14 cellular contexts compared by ENCODE assay signal in genomic region chr11:68503792-68504191, GRCh38. TPM values are rescaled to one million over a fixed set of nuclear protein-coding genes. Genes with fewer than 3 reads are reported as not detected.
DNase-seq lines count a peak whose midpoint lies in the region; ATAC-seq and TF ChIP-seq lines count a peak whose summit lies in the region.
"Had no signal": no experiment of that assay in that cellular context is flagged by ENCODE, and none has a peak within 500 bp of the region (broad histone marks: within the 10 kb centered on the region; RNA-seq: fewer than 3 reads in every experiment).

No MANE protein-coding gene starts in this region.

- H3K14ac ChIP-seq in H9 (ENCODE audit: insufficient read depth, low read length), result no peak overlapping the region

- no peak overlapping the region for H3K18ac ChIP-seq in H9 (ENCODE audit: insufficient read length, low read depth, low read length)

- peak overlapping the region; percentile 61 to 85 (median 67); a peak in 21 of 22 replicates for H3K4me2 ChIP-seq in BLaER1 treated with 17β-estradiol and CSF1 and Interleukin-3, amounts not matched to agents 10 nM and 100 nM
- no peak overlapping the region for H3K4me2 ChIP-seq in H9 (ENCODE audit: insufficient read depth, insufficient read length, low read length)

- H3K27ac ChIP-seq in BLaER1 treated with 17β-estradiol and CSF1 and Interleukin-3, amounts not matched to agents 10 nM and 100 nM, result peak overlapping the region in 6 of 11 experiments; percentile 11 to 51 (median 38); a peak in 5 of 22 replicates
- no peak overlapping the region for H3K27ac ChIP-seq in H9 (ENCODE audit: insufficient read length, low read depth, low read length)
- H3K27ac ChIP-seq: prostate gland, tibial artery had no signal

- H3K79me2 ChIP-seq in H9 (ENCODE audit: insufficient read depth, low read length), result peaks cover 53% of the 10 kb centered on the region

- no peak for TF ChIP-seq POLR2A in GM18505 (IDR thresholded peaks at IDR 0.05; ENCODE audit: borderline replicate concordance, extremely low read depth, insufficient read depth, insufficient read length)

- no peak for DNase-seq in H9
- no peak for DNase-seq in natural killer cell treated with Interleukin-12 subunit alpha and Interleukin-12 subunit beta and Interleukin-15 and Interleukin-18, amount 100 ng/mL, for 72 hours (ENCODE audit: low spot score)
- no peak for DNase-seq in ecto neural progenitor cell (ENCODE audit: low spot score)
- DNase-seq in occipital lobe (lab: John Stamatoyannopoulos, UW), result no peak
- DNase-seq: activated CD4-positive, CD25-positive, alpha-beta regulatory T cell treated with anti-CD3 and anti-CD28 coated beads, Interleukin-2, amount 50 U/mL, for 72 hours; MM.1S; NCI-H2171 treated with DMSO at 0.1 percent for 48 hours; T-helper 1 cell; tibial artery had no signal

- no peak overlapping the region for H3K4ac ChIP-seq in H9 (ENCODE audit: low read depth, low read length)

- H3K27me3 Mint-ChIP-seq in H9 (ENCODE audit: low read depth), result no peaks in the 10 kb centered on the region
- H3K27me3 Mint-ChIP-seq in dendritic cell treated with granulocyte-macrophage colony-stimulating factor and Interleukin-4, amounts not matched to agents 40 ng/mL and 50 ng/mL, for 4 days, result no peaks in the 10 kb centered on the region
- no peaks in the 10 kb centered on the region for H3K27me3 Mint-ChIP-seq in natural killer cell treated with Interleukin-12 subunit alpha and Interleukin-12 subunit beta and Interleukin-15 and Interleukin-18, amount 100 ng/mL, for 72 hours

- no peak for TF ChIP-seq CTCF in H9 (conservative IDR thresholded peaks at IDR 0.05)

- H3K4me3 Mint-ChIP-seq in H9, result no peak overlapping the region
- no peak overlapping the region for H3K4me3 Mint-ChIP-seq in dendritic cell treated with granulocyte-macrophage colony-stimulating factor and Interleukin-4, amounts not matched to agents 40 ng/mL and 50 ng/mL, for 4 days
- H3K4me3 Mint-ChIP-seq in natural killer cell treated with Interleukin-12 subunit alpha and Interleukin-12 subunit beta and Interleukin-15 and Interleukin-18, amount 100 ng/mL, for 72 hours, result peak overlapping the region; percentile 25

- ATAC-seq in natural killer cell treated with Interleukin-12 subunit alpha and Interleukin-12 subunit beta and Interleukin-15 and Interleukin-18, amount 100 ng/mL, for 72 hours, result no peak
- ATAC-seq in HG03439 (IDR thresholded peaks at IDR 0.05; ENCODE audit: unreplicated experiment), result no peak
- no peak for ATAC-seq in GM18505 (IDR thresholded peaks at IDR 0.05; ENCODE audit: unreplicated experiment)

- H3K36me3 Mint-ChIP-seq in H9 (ENCODE audit: insufficient read depth in 1 of 3, low read depth in 3 of 3), result peaks cover 0 to 4% (median 4%) of the 10 kb centered on the region in 3 experiments; a peak in 2 of 7 replicates
- H3K36me3 Mint-ChIP-seq in dendritic cell treated with granulocyte-macrophage colony-stimulating factor and Interleukin-4, amounts not matched to agents 40 ng/mL and 50 ng/mL, for 4 days (ENCODE audit: low read depth), result peaks cover 23% of the 10 kb centered on the region
- H3K36me3 Mint-ChIP-seq in natural killer cell treated with Interleukin-12 subunit alpha and Interleukin-12 subunit beta and Interleukin-15 and Interleukin-18, amount 100 ng/mL, for 72 hours, result no peaks in the 10 kb centered on the region

- no peak overlapping the region for H4K5ac ChIP-seq in H9 (ENCODE audit: insufficient read length, low read depth, low read length)

- H3K36me3 ChIP-seq in BLaER1 treated with 17β-estradiol and CSF1 and Interleukin-3, amounts not matched to agents 10 nM and 100 nM, result peaks cover 0 to 36% (median 4%) of the 10 kb centered on the region in 11 experiments; a peak in 9 of 22 replicates
- H3K36me3 ChIP-seq: prostate gland, tibial artery had no signal

- H4K8ac ChIP-seq in H9 (replicated peaks; ENCODE audit: insufficient read length, low read depth, low read length), result no peak overlapping the region

- no peak overlapping the region for H3T11ph ChIP-seq in H9 (ENCODE audit: low read length)

- peak overlapping the region; percentile 8 to 78 (median 54); a peak in 3 of 7 replicates for H3K27ac Mint-ChIP-seq in H9
- peak overlapping the region; percentile 2 for H3K27ac Mint-ChIP-seq in dendritic cell treated with granulocyte-macrophage colony-stimulating factor and Interleukin-4, amounts not matched to agents 40 ng/mL and 50 ng/mL, for 4 days
- no peak overlapping the region for H3K27ac Mint-ChIP-seq in natural killer cell treated with Interleukin-12 subunit alpha and Interleukin-12 subunit beta and Interleukin-15 and Interleukin-18, amount 100 ng/mL, for 72 hours

- intact Hi-C loops in dendritic cell treated with granulocyte-macrophage colony-stimulating factor and Interleukin-4, amounts not matched to agents 40 ng/mL and 50 ng/mL, for 4 days (cut with micrococcal nuclease), result no loop called here

- H3K9me3 Mint-ChIP-seq in H9, result no peaks in the 10 kb centered on the region
- H3K9me3 Mint-ChIP-seq in dendritic cell treated with granulocyte-macrophage colony-stimulating factor and Interleukin-4, amounts not matched to agents 40 ng/mL and 50 ng/mL, for 4 days, result no peaks in the 10 kb centered on the region
- H3K9me3 Mint-ChIP-seq in natural killer cell treated with Interleukin-12 subunit alpha and Interleukin-12 subunit beta and Interleukin-15 and Interleukin-18, amount 100 ng/mL, for 72 hours, result no peaks in the 10 kb centered on the region

- no peak overlapping the region for H2BK120ac ChIP-seq in H9 (ENCODE audit: low read depth, low read length, poor library complexity, severe bottlenecking)

- no peak overlapping the region for H2BK5ac ChIP-seq in H9 (ENCODE audit: insufficient read length, low read length)

- H3K4me1 Mint-ChIP-seq in H9, result peaks cover 47 to 50% of the 10 kb centered on the region in 2 experiments
- H3K4me1 Mint-ChIP-seq in dendritic cell treated with granulocyte-macrophage colony-stimulating factor and Interleukin-4, amounts not matched to agents 40 ng/mL and 50 ng/mL, for 4 days (ENCODE audit: low read depth), result peaks cover 56% of the 10 kb centered on the region
- peaks cover 65 to 80% of the 10 kb centered on the region in 2 donors for H3K4me1 Mint-ChIP-seq in natural killer cell treated with Interleukin-12 subunit alpha and Interleukin-12 subunit beta and Interleukin-15 and Interleukin-18, amount 100 ng/mL, for 72 hours (ENCODE audit: low read depth in 2 of 2)

- H2BK20ac ChIP-seq in H9 (ENCODE audit: low read depth, low read length, poor library complexity, severe bottlenecking), result no peak overlapping the region

- no peak overlapping the region for H2AFZ ChIP-seq in H9 (ENCODE audit: low read length)

- H3K9ac ChIP-seq in BLaER1 treated with 17β-estradiol and CSF1 and Interleukin-3, amounts not matched to agents 10 nM and 100 nM, result peak overlapping the region in 1 of 11 experiments; percentile 0; a peak in 1 of 22 replicates
- no peak overlapping the region for H3K9ac ChIP-seq in H9 (ENCODE audit: extremely low read depth, insufficient read length, low read length)

- no peaks in the 10 kb centered on the region for H3K23me2 ChIP-seq in H9 (ENCODE audit: insufficient read length, low read depth, low read length, poor library complexity, severe bottlenecking)

- no CpG with 5 or more reads among the region's 3 CpGs for WGBS in H9 (ENCODE audit: extremely low coverage, insufficient read length, low lambda C conversion rate)

- H3K79me1 ChIP-seq in H9 (ENCODE audit: insufficient read depth, low read depth, low read length, poor library complexity, severe bottlenecking), result peaks cover 3% of the 10 kb centered on the region

- no peak overlapping the region for H2BK15ac ChIP-seq in H9 (ENCODE audit: low read depth, low read length)

- H3K4me1 ChIP-seq in BLaER1 treated with 17β-estradiol and CSF1 and Interleukin-3, amounts not matched to agents 10 nM and 100 nM, result peaks cover 80 to 100% (median 95%) of the 10 kb centered on the region in 10 experiments
- peaks cover 5% of the 10 kb centered on the region; the same call in 1 of the 2 replicates for H3K4me1 ChIP-seq in H9 (ENCODE audit: insufficient read depth, low read length)

- H4K91ac ChIP-seq in H9 (ENCODE audit: insufficient read length, low read depth, low read length), result no peak overlapping the region

- H4K20me1 ChIP-seq in BLaER1 treated with 17β-estradiol and CSF1 and Interleukin-3, amounts not matched to agents 10 nM and 100 nM, result peaks cover 100% of the 10 kb centered on the region in 11 experiments
- H4K20me1 ChIP-seq in H9 (ENCODE audit: control insufficient read depth, insufficient read depth, insufficient read length), result no peaks in the 10 kb centered on the region

- H3K23ac ChIP-seq in H9 (ENCODE audit: insufficient read length, low read depth, low read length), result no peak overlapping the region

- H2BK12ac ChIP-seq in H9 (ENCODE audit: insufficient read length, low read depth, low read length), result no peak overlapping the region

- no peaks in the 10 kb centered on the region for H3K27me3 ChIP-seq in BLaER1 treated with 17β-estradiol and CSF1 and Interleukin-3, amounts not matched to agents 10 nM and 100 nM
- no peaks in the 10 kb centered on the region for H3K27me3 ChIP-seq in H9 (ENCODE audit: insufficient read depth, low read length)
- H3K27me3 ChIP-seq: tibial artery had no signal

- no peak overlapping the region for H3K4me3 ChIP-seq in BLaER1 treated with 17β-estradiol and CSF1 and Interleukin-3, amounts not matched to agents 10 nM and 100 nM
- H3K4me3 ChIP-seq: prostate gland, tibial artery had no signal

- no peak overlapping the region for H2AK5ac ChIP-seq in H9 (ENCODE audit: insufficient read length, low read length)

- H3K56ac ChIP-seq in H9 (ENCODE audit: insufficient read length, low read depth, low read length), result no peak overlapping the region

- no peaks in the 10 kb centered on the region for H3K9me3 ChIP-seq in BLaER1 treated with 17β-estradiol and CSF1 and Interleukin-3, amounts not matched to agents 10 nM and 100 nM (replicated peaks in 1 of 11)
- no peaks in the 10 kb centered on the region for H3K9me3 ChIP-seq in H9 (ENCODE audit: control insufficient read depth, low read depth, low read length)
- H3K9me3 ChIP-seq: prostate gland, tibial artery had no signal

RNA-seq across cellular contexts. Expression of gene PPP6R3, which starts 43.2 kb away (rescaled TPM):
- total RNA-seq in H9 (2021), result 138 and 139 TPM in 2 replicates
- 100 to 1,000 TPM; 188 to 189 TPM for total RNA-seq in natural killer cell treated with Interleukin-12 subunit alpha and Interleukin-12 subunit beta and Interleukin-15 and Interleukin-18, amount 100 ng/mL, for 72 hours
- 152 TPM for total RNA-seq in occipital lobe

Comparison
In these comparisons a context has a peak if more than half of its experiments do, and no peak if none do; other contexts are left out.
1. H3K27ac Mint-ChIP-seq: peak in H9 (3 of 3) and dendritic cell treated with granulocyte-macrophage colony-stimulating factor and Interleukin-4, amounts not matched to agents 40 ng/mL and 50 ng/mL, for 4 days (single experiment); none in natural killer cell treated with Interleukin-12 subunit alpha and Interleukin-12 subunit beta and Interleukin-15 and Interleukin-18, amount 100 ng/mL, for 72 hours (0 of 2).